ENCODE assay signal across 20 cellular contexts in the genomic region with DNA sequence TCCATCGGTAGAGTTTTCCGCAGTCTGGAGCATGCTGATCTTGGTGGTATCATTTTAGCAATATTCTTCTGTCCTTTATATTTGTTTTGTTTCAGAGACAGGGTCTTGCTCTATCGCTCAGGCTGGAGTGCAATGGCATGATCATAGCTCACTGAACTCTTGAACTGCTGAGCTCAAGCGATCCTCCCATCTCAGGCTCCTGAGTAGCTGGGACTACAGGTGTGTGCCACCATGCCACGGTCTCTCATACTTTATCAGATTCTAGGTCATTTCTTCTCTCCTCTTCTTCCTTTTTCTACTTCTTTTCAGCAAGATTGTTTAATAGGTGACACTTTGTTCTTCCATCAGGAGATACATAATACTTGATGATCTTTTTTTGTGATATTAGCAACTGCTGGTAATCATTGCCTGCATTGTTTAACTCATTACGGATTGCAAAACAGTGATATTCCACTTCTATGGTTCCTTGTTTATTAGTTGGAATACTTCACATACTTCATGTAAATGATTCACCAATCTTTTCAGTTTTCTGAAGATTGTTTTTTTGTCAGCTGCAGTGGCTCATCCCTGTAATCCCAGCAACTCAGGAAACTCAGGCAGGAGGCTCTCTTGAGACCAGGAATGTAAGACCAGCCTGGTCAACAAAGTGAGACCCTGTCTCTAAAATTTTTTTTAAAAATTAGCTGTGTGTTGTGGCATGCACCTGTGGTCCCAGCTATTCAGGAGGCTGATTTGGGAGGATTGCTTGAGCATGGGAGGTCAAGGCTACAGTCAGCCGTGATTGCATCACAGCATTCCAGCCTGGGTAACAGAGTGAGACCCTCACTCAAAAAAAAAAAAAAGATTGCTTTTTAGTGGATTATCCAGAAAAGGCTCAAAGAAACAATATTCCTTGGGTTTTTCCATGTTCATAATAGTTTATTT. TPM values are rescaled to one million over a fixed set of nuclear protein-coding genes. Genes with fewer than 3 reads are reported as not detected.
DNase-seq lines count a peak whose midpoint lies in the region; TF ChIP-seq lines count a peak whose summit lies in the region.
"Had no signal": no experiment of that assay in that cellular context is flagged by ENCODE, and none has a peak within 500 bp of the region (broad histone marks: within the 10 kb centered on the region; RNA-seq: fewer than 3 reads in every experiment).

No MANE protein-coding gene starts in this region.

- intact Hi-C loops in mammary epithelial cell (cut with micrococcal nuclease) (no loop called here), MCF 10A (cut with micrococcal nuclease) (no loop called here)

- H3K27ac ChIP-seq in mammary epithelial cell (ENCODE audit: insufficient read depth, low read depth, low read length) = no peak overlapping the region
- H3K27ac ChIP-seq: heart left ventricle, right atrium auricular region, stomach had no signal

- no peaks in the 10 kb centered on the region for H3K9me3 ChIP-seq in mammary epithelial cell (replicated peaks; ENCODE audit: insufficient read depth, low read length)
- peaks cover 7% of the 10 kb centered on the region for H3K9me3 ChIP-seq in adipocyte (ENCODE audit: control insufficient read depth, low read length)

- H3K4me1 Mint-ChIP-seq in MCF 10A (ENCODE audit: insufficient read depth, unreplicated experiment) = no peaks in the 10 kb centered on the region

- in situ Hi-C loops in mammary epithelial cell (cut with MboI; ENCODE audit: low sequenced_read_pairs in 2 of 2) = no loop called here

- no peaks in the 10 kb centered on the region for H4K20me1 ChIP-seq in mammary epithelial cell (ENCODE audit: insufficient read depth, low read length)

- CTCF ChIA-PET in mammary epithelial cell (lab: Charles Lee; ENCODE audit: low non-redundant PET) (no interaction called here), MCF 10A (lab: Yijun Ruan, JAX) (interaction anchor here (0.6 to 1.2 kb wide), 4 partner anchors 27 to 292 kb away, joined by 3 to 4 read pairs (median 3); no protein-coding TSS in a partner anchor)

- peaks cover 7% of the 10 kb centered on the region for H3K4me1 ChIP-seq in mammary epithelial cell (ENCODE audit: insufficient read depth, low read length)
- H3K4me1 ChIP-seq in adipocyte (ENCODE audit: control insufficient read depth, insufficient read depth, low read length) = peaks cover 14% of the 10 kb centered on the region
- H3K4me1 ChIP-seq: right atrium auricular region, stomach had no signal

- H3K9me3 Mint-ChIP-seq in MCF 10A (ENCODE audit: unreplicated experiment) = peaks cover 7% of the 10 kb centered on the region

- no peak overlapping the region for H2AFZ ChIP-seq in mammary epithelial cell (ENCODE audit: low read depth, low read length)

- no peaks in the 10 kb centered on the region for H3K36me3 Mint-ChIP-seq in MCF 10A (ENCODE audit: insufficient read depth, unreplicated experiment)
- H3K36me3 Mint-ChIP-seq: mesothelial cell of epicardium had no signal

- BruUV-seq in mammary epithelial cell (replicated peaks; lab: Mats Ljungman, UMichigan) (no TSS peak), MCF 10A (replicated peaks; lab: Mats Ljungman, UMichigan) (no TSS peak)

- WGBS in mammary epithelial cell (ENCODE audit: low coverage, missing lambda C conversion rate) = 89% methylated on average over 7 of the region's 7 CpGs

- H3K9ac ChIP-seq in mammary epithelial cell (ENCODE audit: insufficient read depth, low read length) (no peak overlapping the region), adipocyte (ENCODE audit: low read length) (no peak overlapping the region)

- H3K27ac Mint-ChIP-seq in MCF 10A (ENCODE audit: low read depth, unreplicated experiment) = no peak overlapping the region
- H3K27ac Mint-ChIP-seq: activated CD8-positive, alpha-beta T cell treated with anti-CD3 and anti-CD28 coated beads for 36 hours; mesothelial cell of epicardium had no signal

- no peaks in the 10 kb centered on the region for H3K79me2 ChIP-seq in mammary epithelial cell (ENCODE audit: insufficient read depth, low read length)

- DNase-seq in mammary epithelial cell = peak; percentile 32
- no peak for DNase-seq in MCF 10A (ENCODE audit: unreplicated experiment)
- DNase-seq in adipocyte (ENCODE audit: low read depth) = peak; percentile 56
- DNase-seq in fibroblast of villous mesenchyme (ENCODE audit: low read depth) = peak; percentile 82
- DNase-seq in RPMI8226 = no peak
- no peak for DNase-seq in NOMO-1 treated with DMSO at 0.1 percent for 48 hours (lab: John Stamatoyannopoulos, UW; ENCODE audit: unreplicated experiment)
- no peak for DNase-seq in activated naive CD4-positive, alpha-beta T cell treated with anti-CD3 and anti-CD28 coated beads, Interleukin-2, amount 50 U/mL, for 16 hours
- DNase-seq in activated gamma-delta T cell treated with Interleukin-2 at 50 U/mL for 16 hours = no peak
- DNase-seq: 8988T; activated CD8-positive, alpha-beta T cell treated with anti-CD3 and anti-CD28 coated beads for 36 hours; GDM1; heart left ventricle; KBM-7; NCI-H1436 treated with DMSO at 0.1 percent for 48 hours; NK-92 treated with Interleukin-12 subunit alpha and Interleukin-12 subunit beta, amount 100 ng/mL, for 24 hours; Right ventricle myocardium superior; stomach; T-helper 1 cell had no signal

- no peak overlapping the region for H3K4me2 ChIP-seq in mammary epithelial cell (ENCODE audit: insufficient read depth, low read depth, low read length)

- H3K27me3 ChIP-seq in mammary epithelial cell (ENCODE audit: insufficient read depth, low read length) = no peaks in the 10 kb centered on the region
- H3K27me3 ChIP-seq in adipocyte (replicated peaks; ENCODE audit: control insufficient read depth, insufficient read depth, low read length) = no peaks in the 10 kb centered on the region
- H3K27me3 ChIP-seq: heart left ventricle, right atrium auricular region, stomach had no signal

- H3K36me3 ChIP-seq in mammary epithelial cell (ENCODE audit: insufficient read depth, low read length) (no peaks in the 10 kb centered on the region), adipocyte (ENCODE audit: control insufficient read depth, insufficient read depth, low read length, severe bottlenecking) (no peaks in the 10 kb centered on the region)
- H3K36me3 ChIP-seq: heart left ventricle, right atrium auricular region, stomach had no signal

- dilution Hi-C loops in mammary epithelial cell (cut with HindIII; ENCODE audit: low sequenced_read_pairs) = no loop called here

- H3K4me3 ChIP-seq in mammary epithelial cell (replicated peaks in 1 of 3; ENCODE audit: insufficient read depth in 1 of 3, low read depth in 2 of 3, low read length in 3 of 3) = no peak overlapping the region
- no peak overlapping the region for H3K4me3 ChIP-seq in adipocyte (ENCODE audit: low read length)
- no peak overlapping the region for H3K4me3 ChIP-seq in fibroblast of villous mesenchyme (ENCODE audit: low read depth, low read length)
- H3K4me3 ChIP-seq: heart left ventricle, right atrium auricular region, stomach had no signal

- no peaks in the 10 kb centered on the region for H3K27me3 Mint-ChIP-seq in MCF 10A (ENCODE audit: insufficient read depth, unreplicated experiment)
- H3K27me3 Mint-ChIP-seq: activated CD8-positive, alpha-beta T cell treated with anti-CD3 and anti-CD28 coated beads for 36 hours had no signal

- TF ChIP-seq CTCF in mammary epithelial cell (conservative IDR thresholded peaks at IDR 0.05 in 1 of 2, IDR thresholded peaks at IDR 0.05 in 1 of 2; ENCODE audit: extremely low read depth in 1 of 2, insufficient read depth in 1 of 2, low read depth in 1 of 2, low read length in 2 of 2) (no peak), MCF 10A (IDR thresholded peaks at IDR 0.05; ENCODE audit: unreplicated experiment) (no peak), fibroblast of villous mesenchyme (IDR thresholded peaks at IDR 0.05; ENCODE audit: insufficient read depth, low read depth, low read length) (no peak)

- H3K4me3 Mint-ChIP-seq in MCF 10A (ENCODE audit: unreplicated experiment) = no peak overlapping the region
- H3K4me3 Mint-ChIP-seq: activated CD8-positive, alpha-beta T cell treated with anti-CD3 and anti-CD28 coated beads for 36 hours; mesothelial cell of epicardium had no signal

- POLR2A ChIA-PET in MCF 10A (lab: Yijun Ruan, JAX) = interaction anchor here (1.0 kb wide), 1 partner anchor 12 kb away, joined by 3 read pairs; no protein-coding TSS in a partner anchor

RNA-seq across cellular contexts. Expression of a gene that starts 36.3 kb away (rescaled TPM):
- total RNA-seq in mammary epithelial cell (10 to 100 TPM; 32.4 to 85.0 TPM), MCF 10A (2022) (28.7 and 29.3 TPM in 2 replicates), fibroblast of villous mesenchyme (37.4 and 58.3 TPM in 2 replicates)
- 18.1 TPM for polyA plus RNA-seq in mammary epithelial cell
- 35.7 TPM for polyA minus RNA-seq in mammary epithelial cell

Comparison
In these comparisons a context has a peak if more than half of its experiments do, and no peak if none do; other contexts are left out.
1. DNase-seq: peak in mammary epithelial cell (single experiment), adipocyte (single experiment) and fibroblast of villous mesenchyme (single experiment); none in MCF 10A (single experiment), RPMI8226 (single experiment), NOMO-1 treated with DMSO at 0.1 percent for 48 hours (single experiment), activated naive CD4-positive, alpha-beta T cell treated with anti-CD3 and anti-CD28 coated beads, Interleukin-2, amount 50 U/mL, for 16 hours (single experiment) and activated gamma-delta T cell treated with Interleukin-2 at 50 U/mL for 16 hours (single experiment).